Comparison of ENCODE assay signal across 12 cellular contexts in genomic region chr4:152399246-152399645, GRCh38.
A peak's percentile ranks its signal among the peaks of the same experiment; 100 is the strongest.
DNase-seq lines count a peak whose midpoint lies in the region; ATAC-seq and TF ChIP-seq lines count a peak whose summit lies in the region.
"Had no signal": no experiment of that assay in that cellular context is flagged by ENCODE, and none has a peak within 500 bp of the region (broad histone marks: within the 10 kb centered on the region; RNA-seq: fewer than 3 reads in every experiment).

No MANE protein-coding gene starts in this region.

- no peak for TF ChIP-seq POLR2A in erythroblast (IDR thresholded peaks at IDR 0.05; ENCODE audit: low read length)

- H3K4me1 ChIP-seq in OCI-LY7 (ENCODE audit: insufficient read depth, low read length, poor library complexity, severe bottlenecking) = peaks cover 12% of the 10 kb centered on the region
- peaks cover 7 to 11% of the 10 kb centered on the region in 2 donors for H3K4me1 ChIP-seq in naive thymus-derived CD4-positive, alpha-beta T cell (ENCODE audit: control insufficient read depth in 2 of 2, insufficient read depth in 2 of 2, low read length in 2 of 2)

- CTCF ChIA-PET in OCI-LY7 (lab: Charles Lee; ENCODE audit: unreplicated experiment) = no interaction called here
- CTCF ChIA-PET in naive thymus-derived CD4-positive, alpha-beta T cell (lab: Charles Lee) = interaction anchor here (1.3 kb wide), 1 partner anchor 17 kb away, joined by 3 read pairs; no protein-coding TSS in a partner anchor

- peaks cover 0 to 4% (median 0%) of the 10 kb centered on the region in 11 donors for H3K9me3 Mint-ChIP-seq in naive thymus-derived CD4-positive, alpha-beta T cell
- H3K9me3 Mint-ChIP-seq: activated T-cell treated with anti-CD3 and anti-CD28 coated beads, Interleukin-2, amount 50 U/mL, for 72 hours had no signal

- DNase-seq in OCI-LY7 (ENCODE audit: low spot score) = peak; percentile 24
- DNase-seq in naive thymus-derived CD4-positive, alpha-beta T cell = peak in 3 of 9 donors; percentile 16 to 34 (median 32)
- DNase-seq in erythroblast (lab: John Stamatoyannopoulos, UW) = no peak
- no peak for DNase-seq in NCI-H1417 treated with DMSO at 0.1 percent for 48 hours (lab: John Stamatoyannopoulos, UW)
- DNase-seq in amniotic stem cell (lab: John Stamatoyannopoulos, UW) = no peak
- DNase-seq: activated T-cell treated with anti-CD3 and anti-CD28 coated beads, Interleukin-2, amount 50 U/mL, for 72 hours; DMS53; lower lobe of right lung had no signal

- peaks cover 12% of the 10 kb centered on the region for H3K36me3 ChIP-seq in OCI-LY7 (ENCODE audit: insufficient read depth, low read length)
- peaks cover 0 to 6% (median 0%) of the 10 kb centered on the region in 3 experiments for H3K36me3 ChIP-seq in naive thymus-derived CD4-positive, alpha-beta T cell (ENCODE audit: control insufficient read depth in 2 of 3, insufficient read depth in 3 of 3, low read length in 3 of 3)
- H3K36me3 ChIP-seq: cardiac muscle cell, lower lobe of right lung had no signal

- peak overlapping the region in 7 of 10 donors; percentile 13 to 60 (median 41) for H3K4me3 Mint-ChIP-seq in naive thymus-derived CD4-positive, alpha-beta T cell
- H3K4me3 Mint-ChIP-seq: activated T-cell treated with anti-CD3 and anti-CD28 coated beads, Interleukin-2, amount 50 U/mL, for 72 hours had no signal

- H3K27me3 ChIP-seq in naive thymus-derived CD4-positive, alpha-beta T cell (ENCODE audit: control insufficient read depth in 2 of 2, insufficient read depth in 2 of 2, low read length in 2 of 2) = no peaks in the 10 kb centered on the region
- H3K27me3 ChIP-seq: cardiac muscle cell had no signal

- no peaks in the 10 kb centered on the region for H3K27me3 Mint-ChIP-seq in naive thymus-derived CD4-positive, alpha-beta T cell

- BruUV-seq in OCI-LY7 (replicated peaks; lab: Mats Ljungman, UMichigan) = no TSS peak

- no peak for TF ChIP-seq CTCF in OCI-LY7 (conservative IDR thresholded peaks at IDR 0.05; ENCODE audit: low read length)

- POLR2A ChIA-PET in OCI-LY7 (lab: Charles Lee) = interaction anchor here (0.6 to 1.0 kb wide), 2 partner anchors 18 to 185 kb away, joined by 3 to 4 read pairs; no protein-coding TSS in a partner anchor
- POLR2A ChIA-PET in naive thymus-derived CD4-positive, alpha-beta T cell (lab: Charles Lee) = no interaction called here

- peaks cover 17% of the 10 kb centered on the region for H4K20me1 ChIP-seq in OCI-LY7 (ENCODE audit: insufficient read depth, low read length)

- H3K79me2 ChIP-seq in OCI-LY7 (ENCODE audit: insufficient read depth, low read depth, low read length) = peaks cover 25% of the 10 kb centered on the region; the same call in 1 of the 2 replicates

- peak overlapping the region in 2 of 9 donors; percentile 0 to 54 for H3K27ac Mint-ChIP-seq in naive thymus-derived CD4-positive, alpha-beta T cell
- H3K27ac Mint-ChIP-seq: activated T-cell treated with anti-CD3 and anti-CD28 coated beads, Interleukin-2, amount 50 U/mL, for 72 hours had no signal

- H3K36me3 Mint-ChIP-seq in naive thymus-derived CD4-positive, alpha-beta T cell = peaks cover 4 to 39% (median 23%) of the 10 kb centered on the region in 5 donors

- H3K9me2 ChIP-seq in OCI-LY7 (ENCODE audit: insufficient read depth, low read length) = no peaks in the 10 kb centered on the region

- no peak overlapping the region for H2AFZ ChIP-seq in OCI-LY7 (ENCODE audit: low read length)

- H3K4me1 Mint-ChIP-seq in naive thymus-derived CD4-positive, alpha-beta T cell = peaks cover 22 to 42% (median 37%) of the 10 kb centered on the region in 7 donors

- peak overlapping the region; percentile 28 for H3K4me2 ChIP-seq in OCI-LY7 (ENCODE audit: low read length)

- ATAC-seq in GM18502 (IDR thresholded peaks at IDR 0.05; ENCODE audit: poor library complexity, unreplicated experiment) (peak; percentile 70), HG02870 (IDR thresholded peaks at IDR 0.05; ENCODE audit: unreplicated experiment) (peak; percentile 83), HG02981 (IDR thresholded peaks at IDR 0.05; ENCODE audit: unreplicated experiment) (no peak)
- peak; percentile 72 for ATAC-seq in naive thymus-derived CD4-positive, alpha-beta T cell

- no peak overlapping the region for H3K4me3 ChIP-seq in OCI-LY7 (ENCODE audit: low read depth, low read length, poor library complexity, severe bottlenecking)
- no peak overlapping the region for H3K4me3 ChIP-seq in naive thymus-derived CD4-positive, alpha-beta T cell (ENCODE audit: low read length)
- H3K4me3 ChIP-seq: cardiac muscle cell, lower lobe of right lung had no signal

- H3K27ac ChIP-seq in OCI-LY7 (ENCODE audit: low read depth, low read length, poor library complexity, severe bottlenecking) = no peak overlapping the region
- no peak overlapping the region for H3K27ac ChIP-seq in naive thymus-derived CD4-positive, alpha-beta T cell (ENCODE audit: low read depth, low read length)
- H3K27ac ChIP-seq: cardiac muscle cell, lower lobe of right lung had no signal

- no peaks in the 10 kb centered on the region for H3K9me3 ChIP-seq in OCI-LY7 (ENCODE audit: low read length)
- no peaks in the 10 kb centered on the region for H3K9me3 ChIP-seq in naive thymus-derived CD4-positive, alpha-beta T cell (ENCODE audit: control insufficient read depth in 2 of 3, low read length in 3 of 3)
- H3K9me3 ChIP-seq: lower lobe of right lung had no signal

- intact Hi-C loops in OCI-LY7 (cut with micrococcal nuclease; ENCODE audit: unreplicated experiment) = no loop called here
- intact Hi-C loops in naive thymus-derived CD4-positive, alpha-beta T cell (cut with micrococcal nuclease) = no loop called here
